In the genomic region with DNA sequence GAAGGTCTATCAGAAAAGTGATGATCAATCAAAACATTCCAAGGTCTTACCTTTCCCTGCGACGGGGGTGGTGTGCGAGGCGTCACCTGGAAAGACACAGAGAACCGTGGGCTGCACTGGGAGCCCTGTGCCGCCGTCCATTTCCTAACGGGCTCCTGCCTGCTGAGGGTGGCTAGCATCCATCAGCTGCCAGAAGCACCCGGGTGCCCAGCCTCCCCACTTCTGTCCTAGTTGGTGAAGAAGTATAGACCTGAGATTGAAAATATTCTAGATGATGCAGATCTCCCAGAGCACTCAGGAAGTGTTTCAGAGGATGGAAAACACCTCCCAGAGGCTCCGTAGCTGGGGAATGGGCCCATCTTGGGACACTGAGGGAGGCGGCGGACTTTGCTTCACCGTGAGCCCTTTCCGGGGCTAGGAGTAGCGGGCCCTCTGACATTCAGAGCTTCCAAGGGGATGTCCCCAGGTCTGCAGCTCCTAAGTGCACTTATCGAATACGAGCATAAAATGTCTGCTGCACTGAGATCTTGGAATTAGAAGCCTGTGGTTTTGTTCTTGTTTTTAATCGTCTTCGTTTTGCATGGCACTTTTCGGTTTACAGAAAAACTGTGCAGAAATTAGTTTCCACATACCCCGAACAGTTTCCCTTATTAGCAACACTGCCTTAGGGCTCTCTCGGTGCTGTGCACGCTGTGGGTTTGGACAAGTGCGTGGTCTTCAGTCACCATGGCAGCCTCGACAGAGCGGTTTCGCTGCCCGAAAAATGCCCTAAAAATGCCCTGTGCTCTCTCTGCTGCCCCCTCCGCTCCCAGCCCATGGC, we compare ENCODE assay signal across 21 cellular contexts.
DNase-seq lines count a peak whose midpoint lies in the region; ATAC-seq, FAIRE-seq and TF ChIP-seq lines count a peak whose summit lies in the region.
"Had no signal": no experiment of that assay in that cellular context is flagged by ENCODE, and none has a peak within 500 bp of the region (broad histone marks: within the 10 kb centered on the region; RNA-seq: fewer than 3 reads in every experiment).

No MANE protein-coding gene starts in this region.

- peaks cover 2% of the 10 kb centered on the region for H3K36me3 Mint-ChIP-seq in memory B cell
- H3K36me3 Mint-ChIP-seq: activated naive CD8-positive, alpha-beta T cell treated with anti-CD3 and anti-CD28 coated beads for 36 hours; brain had no signal

- H3K27ac ChIP-seq in A549 (no peak overlapping the region), adrenal gland (peak overlapping the region; percentile 9 to 83 (median 19))
- H3K27ac ChIP-seq: VCaP had no signal

- peaks cover 3% of the 10 kb centered on the region for H3K27me3 Mint-ChIP-seq in memory B cell
- H3K27me3 Mint-ChIP-seq: activated naive CD8-positive, alpha-beta T cell treated with anti-CD3 and anti-CD28 coated beads for 36 hours had no signal

- no peak for TF ChIP-seq POLR2A in A549 (IDR thresholded peaks at IDR 0.05; ENCODE audit: low read length)
- no peak for TF ChIP-seq POLR2A in adrenal gland (IDR thresholded peaks at IDR 0.05)

- H3K27ac Mint-ChIP-seq in memory B cell, result peak overlapping the region; percentile 79
- H3K27ac Mint-ChIP-seq: activated naive CD8-positive, alpha-beta T cell treated with anti-CD3 and anti-CD28 coated beads for 36 hours; activated T-helper 1 cell treated with anti-CD3 and anti-CD28 coated beads, Interleukin-12 subunit alpha, Interleukin-12 subunit beta, Interleukin-2, Interleukin-4 antibody, amounts not matched to agents 30 ng/mL and 10 ng/mL and 1 ng/mL, durations not matched to agents 14 hours and 24 hours and 36 hours; brain; progenitor cell of endocrine pancreas had no signal

- no peaks in the 10 kb centered on the region for H3K36me3 ChIP-seq in adrenal gland (replicated peaks in 1 of 2)
- H3K36me3 ChIP-seq: gastroesophageal sphincter had no signal

- no peaks in the 10 kb centered on the region for H3K9me3 Mint-ChIP-seq in memory B cell
- H3K9me3 Mint-ChIP-seq: activated naive CD8-positive, alpha-beta T cell treated with anti-CD3 and anti-CD28 coated beads for 36 hours; activated T-helper 1 cell treated with anti-CD3 and anti-CD28 coated beads, Interleukin-12 subunit alpha, Interleukin-12 subunit beta, Interleukin-2, Interleukin-4 antibody, amounts not matched to agents 30 ng/mL and 10 ng/mL and 1 ng/mL, durations not matched to agents 14 hours and 24 hours and 36 hours; nephron had no signal

- no peak for FAIRE-seq in A549 (lab: Jason Lieb, UNC)

- no peak overlapping the region for H3K4me3 ChIP-seq in A549
- H3K4me3 ChIP-seq in adrenal gland, result no peak overlapping the region
- H3K4me3 ChIP-seq: smooth muscle cell had no signal

- CTCF ChIA-PET in A549 (lab: Yijun Ruan, JAX), result interaction anchor here (0.6 to 1.2 kb wide), 5 partner anchors 11 to 237 kb away, joined by 3 to 4 read pairs (median 3); no protein-coding TSS in a partner anchor
- CTCF ChIA-PET in GM10248 (lab: Yijun Ruan, JAX), result interaction anchor here (0.8 to 4.5 kb wide), 3 partner anchors 11 to 67 kb away, joined by 3 to 34 read pairs (median 5); no protein-coding TSS in a partner anchor

- H3K9me3 ChIP-seq in A549 (no peaks in the 10 kb centered on the region), adrenal gland (replicated peaks in 1 of 3) (no peaks in the 10 kb centered on the region)
- H3K9me3 ChIP-seq: gastroesophageal sphincter had no signal

- intact Hi-C loops in adrenal gland (cut with DNase I), result loop anchor here in 1 of 2 donors (10.0 kb wide), 1 partner anchor 184 kb away; no protein-coding TSS in a partner anchor

- peaks cover 20% of the 10 kb centered on the region for H3K4me1 Mint-ChIP-seq in memory B cell
- H3K4me1 Mint-ChIP-seq: activated naive CD8-positive, alpha-beta T cell treated with anti-CD3 and anti-CD28 coated beads for 36 hours had no signal

- no peak for TF ChIP-seq RAD21 in A549 (conservative IDR thresholded peaks at IDR 0.05 in 1 of 2, IDR thresholded peaks at IDR 0.05 in 1 of 2)

- TF ChIP-seq CTCF in A549 (IDR thresholded peaks at IDR 0.05) (no peak), adrenal gland (IDR thresholded peaks at IDR 0.05) (no peak), GM10248 (IDR thresholded peaks at IDR 0.05; ENCODE audit: control extremely low read depth, extremely low read depth, low read depth, missing control alignments) (no peak)

- H3K4me2 ChIP-seq in A549, result no peak overlapping the region
- H3K4me2 ChIP-seq: smooth muscle cell had no signal

- POLR2A ChIA-PET in A549 (lab: Yijun Ruan, JAX), result no interaction called here
- POLR2A ChIA-PET in GM10248 (lab: Yijun Ruan, JAX), result no interaction called here

- 88% methylated on average over 29 of the region's 29 CpGs for WGBS in A549 (ENCODE audit: missing lambda C conversion rate)
- 87 to 88% (median 88%) methylated on average over 26 to 29 of the region's 29 CpGs for whole genome bisulfite sequencing in adrenal gland, 4 donors

- no peaks in the 10 kb centered on the region for H3K27me3 ChIP-seq in adrenal gland
- H3K27me3 ChIP-seq: gastroesophageal sphincter had no signal

- ATAC-seq in A549 (no peak), GM18873 (IDR thresholded peaks at IDR 0.05; ENCODE audit: low FRiP score, unreplicated experiment) (peak; percentile 56), memory B cell (ENCODE audit: low read depth) (no peak), HG03108 (IDR thresholded peaks at IDR 0.05; ENCODE audit: unreplicated experiment) (no peak)
- ATAC-seq: gastroesophageal sphincter had no signal

- no peaks in the 10 kb centered on the region for H3K4me1 ChIP-seq in A549
- no peaks in the 10 kb centered on the region for H3K4me1 ChIP-seq in adrenal gland (replicated peaks in 1 of 2)
- H3K4me1 ChIP-seq: gastroesophageal sphincter had no signal

- peak overlapping the region; percentile 69 for H3K4me3 Mint-ChIP-seq in memory B cell
- H3K4me3 Mint-ChIP-seq: activated naive CD8-positive, alpha-beta T cell treated with anti-CD3 and anti-CD28 coated beads for 36 hours; activated T-helper 1 cell treated with anti-CD3 and anti-CD28 coated beads, Interleukin-12 subunit alpha, Interleukin-12 subunit beta, Interleukin-2, Interleukin-4 antibody, amounts not matched to agents 30 ng/mL and 10 ng/mL and 1 ng/mL, durations not matched to agents 14 hours and 24 hours and 36 hours; brain had no signal

- DNase-seq in A549 (ENCODE audit: low read depth in 1 of 2, low spot score in 1 of 2) (no peak), adrenal gland (peak in 2 of 7 donors; percentile 7 to 40), memory B cell (ENCODE audit: low spot score in 2 of 2) (no peak), amniotic stem cell (lab: John Stamatoyannopoulos, UW) (no peak), GM10248 (ENCODE audit: extremely low spot score) (no peak)
- DNase-seq in stimulated activated CD8-positive, alpha-beta memory T cell treated with anti-CD3 and anti-CD28 coated beads, Interleukin-4, amount 100 ng/mL, for 48 hours, result no peak
- DNase-seq: activated CD4-positive, alpha-beta T cell treated with anti-CD3 and anti-CD28 coated beads, Interleukin-2, amount 50 U/mL, for 4 hours; activated naive CD8-positive, alpha-beta T cell treated with anti-CD3 and anti-CD28 coated beads for 36 hours; DND-41; erythroblast; left cardiac atrium; SHP77 had no signal

- TF ChIP-seq EP300 in A549 (IDR thresholded peaks at IDR 0.05), result no peak

TF ChIP-seq in A549, 52 proteins besides CTCF, POLR2A, EP300 and RAD21:
- TF ChIP-seq HOXB5 (CRISPR knock-in tag; IDR thresholded peaks at IDR 0.05) (no peak), MAFK (IDR thresholded peaks at IDR 0.05; ENCODE audit: partially characterized antibody) (peak; percentile 4)

Comparison
In these comparisons a context has a peak if more than half of its experiments do, and no peak if none do; other contexts are left out.
1. H3K27ac ChIP-seq: peak in adrenal gland (5 of 5); none in A549 (0 of 2).